Comparison of ENCODE assay signal across 27 cellular contexts in the genomic region with DNA sequence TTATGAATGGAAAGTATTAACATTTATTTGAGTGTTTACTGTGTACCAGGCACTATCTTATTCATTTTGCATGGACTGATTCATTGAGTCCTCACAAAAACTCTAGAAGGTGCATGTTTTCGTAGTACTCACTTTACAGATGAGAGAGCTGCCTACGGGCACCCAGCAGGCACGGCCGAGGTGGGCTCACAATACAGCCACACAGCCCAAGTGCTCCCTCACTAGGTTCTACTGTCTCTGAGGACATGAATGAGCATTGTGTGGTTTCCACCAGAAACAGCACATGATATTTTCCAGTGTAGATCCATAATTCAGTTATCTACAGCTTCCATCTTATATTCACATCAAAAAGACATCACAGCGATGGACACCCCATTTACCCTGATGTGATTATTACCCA.
DNase-seq lines count a peak whose midpoint lies in the region; TF ChIP-seq lines count a peak whose summit lies in the region.
"Had no signal": no experiment of that assay in that cellular context is flagged by ENCODE, and none has a peak within 500 bp of the region (broad histone marks: within the 10 kb centered on the region; RNA-seq: fewer than 3 reads in every experiment).

No MANE protein-coding gene starts in this region.

- no peaks in the 10 kb centered on the region for H3K4me1 ChIP-seq in PC-9 (replicated peaks; ENCODE audit: insufficient read depth)
- H3K4me1 ChIP-seq: A549; BE2C; BLaER1; BLaER1 treated with 17β-estradiol and CSF1 and Interleukin-3, amounts not matched to agents 10 nM and 100 nM; Caco-2 had no signal

- in situ Hi-C loops in SK-MEL-5 (cut with HindIII; ENCODE audit: low pct_unique_long_range_greater_than_20kb, low sequenced_read_pairs) = no loop called here

- H3K4me3 ChIP-seq in PC-9 = no peak overlapping the region
- H3K4me3 ChIP-seq: A549; BLaER1; BLaER1 treated with 17β-estradiol and CSF1 and Interleukin-3, amounts not matched to agents 10 nM and 100 nM had no signal

- H3K27ac ChIP-seq in PC-9 = no peak overlapping the region
- H3K27ac ChIP-seq: 22Rv1; A549; BLaER1; BLaER1 treated with 17β-estradiol and CSF1 and Interleukin-3, amounts not matched to agents 10 nM and 100 nM; C4-2B had no signal

- no peaks in the 10 kb centered on the region for H3K79me2 ChIP-seq in PC-9 (ENCODE audit: low read depth)

- BruUV-seq in PC-9 (replicated peaks; lab: Mats Ljungman, UMichigan) = no TSS peak

- no peak overlapping the region for H3K4me2 ChIP-seq in PC-9
- H3K4me2 ChIP-seq: A549; BLaER1; BLaER1 treated with 17β-estradiol and CSF1 and Interleukin-3, amounts not matched to agents 10 nM and 100 nM had no signal

- H3K36me3 ChIP-seq in PC-9 (ENCODE audit: low read depth) = no peaks in the 10 kb centered on the region
- H3K36me3 ChIP-seq: BE2C; BLaER1; BLaER1 treated with 17β-estradiol and CSF1 and Interleukin-3, amounts not matched to agents 10 nM and 100 nM had no signal

- H3K27me3 ChIP-seq in PC-9 (ENCODE audit: insufficient read depth, low read depth) = peaks cover 5% of the 10 kb centered on the region; the same call in 1 of the 2 replicates
- H3K27me3 ChIP-seq: BLaER1; BLaER1 treated with 17β-estradiol and CSF1 and Interleukin-3, amounts not matched to agents 10 nM and 100 nM had no signal

- H3K9me3 ChIP-seq in PC-9 (ENCODE audit: insufficient read depth, low read depth) = no peaks in the 10 kb centered on the region
- H3K9me3 ChIP-seq: A549; BE2C; BLaER1; BLaER1 treated with 17β-estradiol and CSF1 and Interleukin-3, amounts not matched to agents 10 nM and 100 nM; Caco-2 had no signal

- no peaks in the 10 kb centered on the region for H4K20me1 ChIP-seq in PC-9 (ENCODE audit: insufficient read depth)
- H4K20me1 ChIP-seq: BLaER1; BLaER1 treated with 17β-estradiol and CSF1 and Interleukin-3, amounts not matched to agents 10 nM and 100 nM had no signal

- no peak for TF ChIP-seq CTCF in PC-9 (conservative IDR thresholded peaks at IDR 0.05)

- DNase-seq in SK-MEL-5 (ENCODE audit: low read depth, low spot score) (peak; percentile 73), PC-9 (no peak)
- DNase-seq: 8988T; ACHN; AML-193; BE2C; C1 segment of cervical spinal cord; Caco-2; Calu3; CD4-positive, alpha-beta memory T cell; CD4-positive, alpha-beta T cell; CD4-positive, CD25-positive, alpha-beta regulatory T cell; CD8-positive, alpha-beta memory T cell; CD8-positive, alpha-beta T cell; COR-L47; DMS 273 treated with DMSO at 0.1 percent for 48 hours; DMS153; DMS53; DMS79; DMS79 treated with DMSO at 0.1 percent for 48 hours; DND-41; EL had no signal

- no peak overlapping the region for H2AFZ ChIP-seq in PC-9

- POLR2A ChIA-PET in PC-9 (lab: Charles Lee; ENCODE audit: unreplicated experiment) = no interaction called here

- CTCF ChIA-PET in PC-9 (lab: Charles Lee) = no interaction called here

- intact Hi-C loops in PC-9 (cut with micrococcal nuclease; ENCODE audit: unreplicated experiment) = loop anchor here (10.0 kb wide), 1 partner anchor 115 kb away; no protein-coding TSS in a partner anchor

- no peaks in the 10 kb centered on the region for H3K9me2 ChIP-seq in PC-9 (ENCODE audit: insufficient read depth)

- no peaks in the 10 kb centered on the region for H3F3A ChIP-seq in PC-9 (ENCODE audit: insufficient read depth, low read depth)
